Comparison of ENCODE assay signal across 18 cellular contexts in genomic region chr4:25821267-25821666, GRCh38. TPM values are rescaled to one million over a fixed set of nuclear protein-coding genes. Genes with fewer than 3 reads are reported as not detected.
A peak's percentile ranks its signal among the peaks of the same experiment; 100 is the strongest.
DNase-seq lines count a peak whose midpoint lies in the region; ATAC-seq and TF ChIP-seq lines count a peak whose summit lies in the region.
"Had no signal": no experiment of that assay in that cellular context is flagged by ENCODE, and none has a peak within 500 bp of the region (broad histone marks: within the 10 kb centered on the region; RNA-seq: fewer than 3 reads in every experiment).

No MANE protein-coding gene starts in this region.

- H3K27ac Mint-ChIP-seq in neural progenitor cell, result no peak overlapping the region
- H3K27ac Mint-ChIP-seq: CD14-positive monocyte; CD4-positive, alpha-beta T cell had no signal

- H3K4me2 ChIP-seq in SK-N-SH (no peak overlapping the region), neural progenitor cell (peak overlapping the region; percentile 25)
- H3K4me2 ChIP-seq: BLaER1 treated with 17β-estradiol and CSF1 and Interleukin-3, amounts not matched to agents 10 nM and 100 nM had no signal

- DNase-seq in SK-N-SH, result no peak
- peak; percentile 22 for DNase-seq in coronary artery (ENCODE audit: low spot score)
- no peak for DNase-seq in neural progenitor cell (ENCODE audit: low spot score)
- no peak for DNase-seq in MG63
- no peak for DNase-seq in left lung
- DNase-seq: AML-193; BE2C; CD4-positive, alpha-beta T cell; CD8-positive, alpha-beta memory T cell; DMS 273 treated with DMSO at 0.1 percent for 48 hours; DMS79 treated with DMSO at 0.1 percent for 48 hours; H9 had no signal

- ATAC-seq in SK-N-SH treated with all-trans-retinoic acid at 6 μM for 48 hours, result no peak
- ATAC-seq in HG03457 (IDR thresholded peaks at IDR 0.05; ENCODE audit: unreplicated experiment), result no peak
- ATAC-seq in left lung, result no peak
- ATAC-seq: HCT116 had no signal

- peaks cover 14% of the 10 kb centered on the region for H3K4me1 Mint-ChIP-seq in neural progenitor cell
- H3K4me1 Mint-ChIP-seq: CD14-positive monocyte; CD8-positive, alpha-beta memory T cell had no signal

- H3K4me1 ChIP-seq in SK-N-SH (ENCODE audit: control insufficient read depth in 1 of 2, insufficient read depth in 2 of 2, low read depth in 1 of 2, low read length in 1 of 2), result peaks cover 0 to 26% of the 10 kb centered on the region in 2 experiments; a peak in 2 of 4 replicates
- peaks cover 16% of the 10 kb centered on the region for H3K4me1 ChIP-seq in neural progenitor cell
- no peaks in the 10 kb centered on the region for H3K4me1 ChIP-seq in left lung
- H3K4me1 ChIP-seq: BE2C; BLaER1 treated with 17β-estradiol and CSF1 and Interleukin-3, amounts not matched to agents 10 nM and 100 nM had no signal

- H3K79me2 ChIP-seq in SK-N-SH (ENCODE audit: insufficient read depth) (no peaks in the 10 kb centered on the region), neural progenitor cell (ENCODE audit: low read depth) (no peaks in the 10 kb centered on the region)

- H3K9me3 Mint-ChIP-seq in neural progenitor cell, result no peaks in the 10 kb centered on the region
- H3K9me3 Mint-ChIP-seq: CD14-positive monocyte; CD4-positive, alpha-beta T cell; CD8-positive, alpha-beta memory T cell; H9 had no signal

- H3K4me3 Mint-ChIP-seq in neural progenitor cell, result no peak overlapping the region
- H3K4me3 Mint-ChIP-seq: CD14-positive monocyte; CD4-positive, alpha-beta T cell; CD8-positive, alpha-beta memory T cell; H9 had no signal

- no peak overlapping the region for H3K27ac ChIP-seq in SK-N-SH (ENCODE audit: low read depth in 2 of 2, low read length in 1 of 2)
- H3K27ac ChIP-seq in coronary artery, result no peak overlapping the region
- H3K27ac ChIP-seq in neural progenitor cell, result no peak overlapping the region
- H3K27ac ChIP-seq in left lung, result no peak overlapping the region
- H3K27ac ChIP-seq: 22Rv1; BLaER1 treated with 17β-estradiol and CSF1 and Interleukin-3, amounts not matched to agents 10 nM and 100 nM had no signal

- intact Hi-C loops in left lung (cut with DNase I), result no loop called here

- H2AFZ ChIP-seq in SK-N-SH (ENCODE audit: low read depth) (no peak overlapping the region), neural progenitor cell (replicated peaks) (no peak overlapping the region)

- TF ChIP-seq CTCF in SK-N-SH (IDR thresholded peaks at IDR 0.05) (no peak), coronary artery (IDR thresholded peaks at IDR 0.05) (no peak), neural progenitor cell (IDR thresholded peaks at IDR 0.05) (no peak), left lung (IDR thresholded peaks at IDR 0.05) (no peak)

- POLR2A ChIA-PET in SK-N-SH (lab: Yijun Ruan, JAX), result no interaction called here

- no peak for TF ChIP-seq RAD21 in SK-N-SH (IDR thresholded peaks at IDR 0.05; ENCODE audit: low read length)

- no peaks in the 10 kb centered on the region for H3K9me2 ChIP-seq in SK-N-SH

- WGBS in SK-N-SH (ENCODE audit: low lambda C conversion rate), result 72% methylated on average over 4 of the region's 7 CpGs

- H3K27me3 ChIP-seq in SK-N-SH (ENCODE audit: insufficient read depth) (no peaks in the 10 kb centered on the region), neural progenitor cell (no peaks in the 10 kb centered on the region), MG63 (no peaks in the 10 kb centered on the region), left lung (no peaks in the 10 kb centered on the region)
- H3K27me3 ChIP-seq: BE2C; BLaER1 treated with 17β-estradiol and CSF1 and Interleukin-3, amounts not matched to agents 10 nM and 100 nM had no signal

- H3F3A ChIP-seq in SK-N-SH (replicated peaks; ENCODE audit: insufficient read depth) (peaks cover 23% of the 10 kb centered on the region), neural progenitor cell (ENCODE audit: low read depth) (peaks cover 10% of the 10 kb centered on the region)

- peaks cover 5% of the 10 kb centered on the region for H3K27me3 Mint-ChIP-seq in neural progenitor cell (ENCODE audit: insufficient read depth, low read depth)
- H3K27me3 Mint-ChIP-seq: CD4-positive, alpha-beta T cell; CD8-positive, alpha-beta memory T cell had no signal

- TF ChIP-seq EP300 in SK-N-SH (IDR thresholded peaks at IDR 0.05; ENCODE audit: borderline replicate concordance in 1 of 2, low read depth in 1 of 2, low read length in 1 of 2), result no peak

- H3K9me3 ChIP-seq in SK-N-SH, result no peaks in the 10 kb centered on the region
- no peaks in the 10 kb centered on the region for H3K9me3 ChIP-seq in neural progenitor cell (ENCODE audit: low read depth)
- no peaks in the 10 kb centered on the region for H3K9me3 ChIP-seq in MG63
- H3K9me3 ChIP-seq in left lung, result no peaks in the 10 kb centered on the region
- H3K9me3 ChIP-seq: BE2C; BLaER1 treated with 17β-estradiol and CSF1 and Interleukin-3, amounts not matched to agents 10 nM and 100 nM had no signal

- H3K9ac ChIP-seq in SK-N-SH (no peak overlapping the region), neural progenitor cell (no peak overlapping the region)
- H3K9ac ChIP-seq: BLaER1 treated with 17β-estradiol and CSF1 and Interleukin-3, amounts not matched to agents 10 nM and 100 nM had no signal

- CTCF ChIA-PET in SK-N-SH (lab: Yijun Ruan, JAX), result no interaction called here

- H3K36me3 ChIP-seq in SK-N-SH (replicated peaks in 1 of 2; ENCODE audit: control insufficient read depth in 1 of 2, insufficient read depth in 2 of 2, low read length in 1 of 2) (no peaks in the 10 kb centered on the region), neural progenitor cell (no peaks in the 10 kb centered on the region), MG63 (no peaks in the 10 kb centered on the region; the same call in 1 of the 2 replicates), left lung (peaks cover 0 to 62% of the 10 kb centered on the region in 2 donors)
- H3K36me3 ChIP-seq: BE2C had no signal

- H3K4me3 ChIP-seq in SK-N-SH (ENCODE audit: low read depth in 2 of 2, low read length in 1 of 2) (no peak overlapping the region), coronary artery (no peak overlapping the region), neural progenitor cell (no peak overlapping the region), MG63 (no peak overlapping the region), left lung (no peak overlapping the region)
- H3K4me3 ChIP-seq: BLaER1 treated with 17β-estradiol and CSF1 and Interleukin-3, amounts not matched to agents 10 nM and 100 nM had no signal

- H3K36me3 Mint-ChIP-seq in neural progenitor cell, result peaks cover 13% of the 10 kb centered on the region

- H4K20me1 ChIP-seq in SK-N-SH (ENCODE audit: insufficient read depth), result no peaks in the 10 kb centered on the region
- no peaks in the 10 kb centered on the region for H4K20me1 ChIP-seq in neural progenitor cell (ENCODE audit: low read depth)
- H4K20me1 ChIP-seq: BLaER1 treated with 17β-estradiol and CSF1 and Interleukin-3, amounts not matched to agents 10 nM and 100 nM had no signal

TF ChIP-seq in SK-N-SH treated with all-trans-retinoic acid at 6 μM for 48 hours, 23 proteins besides CTCF, POLR2A, EP300 and RAD21 (continues in another document):
- TF ChIP-seq ZNF70 (CRISPR knock-in tag; IDR thresholded peaks at IDR 0.05) (no peak), OSR1 (CRISPR knock-in tag; IDR thresholded peaks at IDR 0.05) (no peak), RARB (CRISPR knock-in tag; IDR thresholded peaks at IDR 0.05) (no peak), CSDC2 (CRISPR knock-in tag; IDR thresholded peaks at IDR 0.05) (no peak), CREB5 (CRISPR knock-in tag; IDR thresholded peaks at IDR 0.05; ENCODE audit: low read depth) (no peak), POU6F1 (CRISPR knock-in tag; IDR thresholded peaks at IDR 0.05; ENCODE audit: borderline replicate concordance, low read depth) (no peak), TCF4 (CRISPR knock-in tag; IDR thresholded peaks at IDR 0.05; ENCODE audit: borderline replicate concordance) (no peak)

RNA-seq across cellular contexts. Expression of gene SEL1L3, which starts 41.5 kb away (rescaled TPM):
- 2.2 and 3.7 TPM in 2 replicates for polyA plus RNA-seq in SK-N-SH (2012; rRNA removed)
- polyA plus RNA-seq in SK-N-SH (2012; cell fraction: cytosol; rRNA removed), result 3.8 and 4.1 TPM in 2 replicates
- polyA plus RNA-seq in SK-N-SH (2012; cell fraction: nucleus; rRNA removed), result 1.8 and 3.8 TPM in 2 replicates
- 49.6 and 87.2 TPM in 2 replicates for total RNA-seq in neural progenitor cell (ENCODE audit: low replicate concordance)
- total RNA-seq in MG63 (2014; rRNA removed; shearing (Covaris generic); ENCODE audit: low replicate concordance), result 37.6 and 65.3 TPM in 2 replicates
- total RNA-seq in left lung, result 100 to 1,000 TPM in 1 of 2 donors, 10 to 100 TPM in 1; 88.1 to 121 TPM
